Comparison of ENCODE assay signal across 11 cellular contexts in genomic region chr11:10350341-10350740, GRCh38. TPM values are rescaled to one million over a fixed set of nuclear protein-coding genes. Genes with fewer than 3 reads are reported as not detected.
DNase-seq lines count a peak whose midpoint lies in the region; ATAC-seq and TF ChIP-seq lines count a peak whose summit lies in the region.
"Had no signal": no experiment of that assay in that cellular context is flagged by ENCODE, and none has a peak within 500 bp of the region (broad histone marks: within the 10 kb centered on the region; RNA-seq: fewer than 3 reads in every experiment).

No MANE protein-coding gene starts in this region.

- CTCF ChIA-PET in CD4-positive, alpha-beta memory T cell (lab: Charles Lee; ENCODE audit: partially characterized antibody), result interaction anchor here (1.6 kb wide), 1 partner anchor 17 kb away, joined by 6 read pairs; no protein-coding TSS in a partner anchor

- H2BK20ac ChIP-seq in H9 (ENCODE audit: low read depth, low read length, poor library complexity, severe bottlenecking), result no peak overlapping the region

- TF ChIP-seq CTCF in H9 (conservative IDR thresholded peaks at IDR 0.05), result no peak

- peak overlapping the region; percentile 92 to 96 (median 96); a peak in 6 of 7 replicates for H3K27ac Mint-ChIP-seq in H9
- H3K27ac Mint-ChIP-seq in CD4-positive, alpha-beta memory T cell, result no peak overlapping the region
- H3K27ac Mint-ChIP-seq: nephron had no signal

- H3K27me3 ChIP-seq in H9 (ENCODE audit: insufficient read depth, low read length) (no peaks in the 10 kb centered on the region), skeletal muscle satellite cell (ENCODE audit: control insufficient read depth, insufficient read depth, low read length) (no peaks in the 10 kb centered on the region)
- no peaks in the 10 kb centered on the region for H3K27me3 ChIP-seq in CD4-positive, alpha-beta memory T cell (ENCODE audit: insufficient read depth, low read length)
- H3K27me3 ChIP-seq: cardiac muscle cell had no signal

- H3K9ac ChIP-seq in H9 (ENCODE audit: extremely low read depth, insufficient read length, low read length) (no peak overlapping the region), skeletal muscle satellite cell (ENCODE audit: low read depth, low read length) (peak overlapping the region; percentile 33)

- H4K5ac ChIP-seq in H9 (ENCODE audit: insufficient read length, low read depth, low read length), result no peak overlapping the region

- intact Hi-C loops in CD4-positive, alpha-beta memory T cell (cut with micrococcal nuclease), result no loop called here
- intact Hi-C loops in posterior vena cava (cut with DNase I), result no loop called here
- intact Hi-C loops in cardiac septum (cut with DNase I), result loop anchor here (5.0 kb wide), 1 partner anchor 38 kb away; no protein-coding TSS in a partner anchor

- H3K14ac ChIP-seq in H9 (ENCODE audit: insufficient read depth, low read length), result no peak overlapping the region

- H3K9me3 ChIP-seq in H9 (ENCODE audit: control insufficient read depth, low read depth, low read length), result no peaks in the 10 kb centered on the region
- H3K9me3 ChIP-seq in skeletal muscle satellite cell (replicated peaks; ENCODE audit: low read length), result no peaks in the 10 kb centered on the region
- H3K9me3 ChIP-seq in CD4-positive, alpha-beta memory T cell (ENCODE audit: control insufficient read depth in 1 of 2, low read length in 2 of 2), result no peaks in the 10 kb centered on the region

- no peaks in the 10 kb centered on the region for H4K20me1 ChIP-seq in H9 (ENCODE audit: control insufficient read depth, insufficient read depth, insufficient read length)

- H3K36me3 Mint-ChIP-seq in H9 (ENCODE audit: insufficient read depth in 1 of 3, low read depth in 3 of 3), result peaks cover 0 to 8% (median 4%) of the 10 kb centered on the region in 3 experiments; a peak in 5 of 7 replicates
- no peaks in the 10 kb centered on the region for H3K36me3 Mint-ChIP-seq in CD4-positive, alpha-beta memory T cell

- H4K8ac ChIP-seq in H9 (replicated peaks; ENCODE audit: insufficient read length, low read depth, low read length), result no peak overlapping the region

- H3K56ac ChIP-seq in H9 (ENCODE audit: insufficient read length, low read depth, low read length), result no peak overlapping the region

- H3K4me3 Mint-ChIP-seq in H9, result no peak overlapping the region
- no peak overlapping the region for H3K4me3 Mint-ChIP-seq in CD4-positive, alpha-beta memory T cell
- H3K4me3 Mint-ChIP-seq: nephron had no signal

- no peaks in the 10 kb centered on the region for H3K79me2 ChIP-seq in H9 (ENCODE audit: insufficient read depth, low read length)

- peak overlapping the region; percentile 100 for H3K27ac ChIP-seq in H9 (ENCODE audit: insufficient read length, low read depth, low read length)
- no peak overlapping the region for H3K27ac ChIP-seq in CD4-positive, alpha-beta memory T cell (ENCODE audit: low read depth, low read length)
- H3K27ac ChIP-seq: cardiac muscle cell had no signal

- H3K23me2 ChIP-seq in H9 (ENCODE audit: insufficient read length, low read depth, low read length, poor library complexity, severe bottlenecking), result no peaks in the 10 kb centered on the region

- H3K18ac ChIP-seq in H9 (ENCODE audit: insufficient read length, low read depth, low read length), result no peak overlapping the region

- peak overlapping the region; percentile 62 for H2AK5ac ChIP-seq in H9 (ENCODE audit: insufficient read length, low read length)

- H3K9me3 Mint-ChIP-seq in H9, result no peaks in the 10 kb centered on the region
- peaks cover 0 to 3% (median 0%) of the 10 kb centered on the region in 8 donors for H3K9me3 Mint-ChIP-seq in CD4-positive, alpha-beta memory T cell
- H3K9me3 Mint-ChIP-seq: nephron had no signal

- ATAC-seq in SK-N-SH treated with all-trans-retinoic acid at 6 μM for 48 hours, result peak; percentile 65; the same call in 2 of the 3 replicates

- H2BK12ac ChIP-seq in H9 (ENCODE audit: insufficient read length, low read depth, low read length), result no peak overlapping the region

- H3K4me3 ChIP-seq in skeletal muscle satellite cell (ENCODE audit: low read length), result no peak overlapping the region
- H3K4me3 ChIP-seq in CD4-positive, alpha-beta memory T cell (ENCODE audit: low read length in 2 of 2), result no peak overlapping the region
- H3K4me3 ChIP-seq: cardiac muscle cell had no signal

- no peak overlapping the region for H3K23ac ChIP-seq in H9 (ENCODE audit: insufficient read length, low read depth, low read length)

- H3T11ph ChIP-seq in H9 (ENCODE audit: low read length), result peak overlapping the region; percentile 71

- no peak overlapping the region for H3K4me2 ChIP-seq in H9 (ENCODE audit: insufficient read depth, insufficient read length, low read length)
- H3K4me2 ChIP-seq in skeletal muscle satellite cell (ENCODE audit: low read length), result no peak overlapping the region

- POLR2A ChIA-PET in CD4-positive, alpha-beta memory T cell (lab: Charles Lee; ENCODE audit: partially characterized antibody), result no interaction called here

- peaks cover 14% of the 10 kb centered on the region for H3K4me1 ChIP-seq in H9 (ENCODE audit: insufficient read depth, low read length)
- H3K4me1 ChIP-seq in skeletal muscle satellite cell (ENCODE audit: control insufficient read depth, insufficient read depth, low read length), result peaks cover 51% of the 10 kb centered on the region
- no peaks in the 10 kb centered on the region for H3K4me1 ChIP-seq in CD4-positive, alpha-beta memory T cell (ENCODE audit: insufficient read depth, low read length)

- H2BK5ac ChIP-seq in H9 (ENCODE audit: insufficient read length, low read length), result peak overlapping the region; percentile 75

- no peak overlapping the region for H2BK15ac ChIP-seq in H9 (ENCODE audit: low read depth, low read length)

- H3K36me3 ChIP-seq in skeletal muscle satellite cell (ENCODE audit: insufficient read depth, low read length), result no peaks in the 10 kb centered on the region
- H3K36me3 ChIP-seq in CD4-positive, alpha-beta memory T cell (ENCODE audit: insufficient read depth, low read length), result no peaks in the 10 kb centered on the region
- H3K36me3 ChIP-seq: cardiac muscle cell had no signal

- peaks cover 48 to 55% of the 10 kb centered on the region in 2 experiments for H3K4me1 Mint-ChIP-seq in H9
- H3K4me1 Mint-ChIP-seq in CD4-positive, alpha-beta memory T cell, result no peaks in the 10 kb centered on the region

- DNase-seq in H9 (peak; percentile 91), fibroblast of the conjunctiva (ENCODE audit: low read depth) (peak; percentile 49), posterior vena cava (ENCODE audit: low spot score) (no peak), cardiac septum (ENCODE audit: low spot score) (no peak)
- DNase-seq in CD4-positive, alpha-beta memory T cell, result no peak
- DNase-seq: hypothalamus; stimulated activated CD4-positive, alpha-beta T cell treated with anti-CD3 and anti-CD28 coated beads, Interleukin-4, amount 100 ng/mL, for 1 hour had no signal

- no peak overlapping the region for H2AFZ ChIP-seq in H9 (ENCODE audit: low read length)

- no peak overlapping the region for H2BK120ac ChIP-seq in H9 (ENCODE audit: low read depth, low read length, poor library complexity, severe bottlenecking)

- peaks cover 17% of the 10 kb centered on the region for H3K27me3 Mint-ChIP-seq in H9 (ENCODE audit: low read depth)
- H3K27me3 Mint-ChIP-seq in CD4-positive, alpha-beta memory T cell, result peaks cover 11 to 15% of the 10 kb centered on the region in 2 donors

- no peak overlapping the region for H4K91ac ChIP-seq in H9 (ENCODE audit: insufficient read length, low read depth, low read length)

- H3K79me1 ChIP-seq in H9 (ENCODE audit: insufficient read depth, low read depth, low read length, poor library complexity, severe bottlenecking), result no peaks in the 10 kb centered on the region

- H3K4ac ChIP-seq in H9 (ENCODE audit: low read depth, low read length), result peak overlapping the region; percentile 81; the same call in 1 of the 2 replicates

TF ChIP-seq in SK-N-SH treated with all-trans-retinoic acid at 6 μM for 48 hours, 23 proteins besides CTCF, POLR2A, EP300 and RAD21:
- TF ChIP-seq PPARA (CRISPR knock-in tag; IDR thresholded peaks at IDR 0.05; ENCODE audit: borderline replicate concordance) (no peak), TSHZ2 (CRISPR knock-in tag; IDR thresholded peaks at IDR 0.05) (no peak), TCF4 (CRISPR knock-in tag; IDR thresholded peaks at IDR 0.05; ENCODE audit: borderline replicate concordance) (no peak), ZFP30 (CRISPR knock-in tag; IDR thresholded peaks at IDR 0.05) (no peak)

RNA-seq across cellular contexts. Expression of gene ADM, which starts 45.5 kb away (rescaled TPM):
- total RNA-seq in H9 (2021), result 99.1 and 106 TPM in 2 replicates
- 183 and 196 TPM in 2 replicates for total RNA-seq in skeletal muscle satellite cell (2012; rRNA removed)
- under 1 TPM; 0.49 to 0.53 TPM for total RNA-seq in CD4-positive, alpha-beta memory T cell
- under 1 TPM in 1 of 2 donors, not detected in 1; 0.31 TPM for polyA plus RNA-seq in CD4-positive, alpha-beta memory T cell
- 10 to 100 TPM; 36.5 to 52.2 TPM for total RNA-seq in posterior vena cava
- total RNA-seq in cardiac septum, result 5.3 TPM

RNA-seq across cellular contexts. Expression of gene SBF2, which starts 56.3 kb away (rescaled TPM):
- 29.8 and 30.2 TPM in 2 replicates for total RNA-seq in H9 (2021)
- 24.5 and 28.9 TPM in 2 replicates for total RNA-seq in skeletal muscle satellite cell (2012; rRNA removed)
- total RNA-seq in CD4-positive, alpha-beta memory T cell, result 10 to 100 TPM; 13.8 to 15.4 TPM
- 1 to 10 TPM in 1 of 2 donors, under 1 TPM in 1; 0.50 to 6.7 TPM for polyA plus RNA-seq in CD4-positive, alpha-beta memory T cell
- 10 to 100 TPM; 53.4 to 58.9 TPM for total RNA-seq in posterior vena cava
- 27.9 TPM for total RNA-seq in cardiac septum

Comparison
In these comparisons a context has a peak if more than half of its experiments do, and no peak if none do; other contexts are left out.
1. DNase-seq: peak in H9 (single experiment) and fibroblast of the conjunctiva (single experiment); none in CD4-positive, alpha-beta memory T cell (0 of 5), posterior vena cava (single experiment) and cardiac septum (single experiment).
2. H3K27ac Mint-ChIP-seq: peak in H9 (3 of 3); none in CD4-positive, alpha-beta memory T cell (0 of 7).